1 cellular context compared by ENCODE assay signal in the genomic region with DNA sequence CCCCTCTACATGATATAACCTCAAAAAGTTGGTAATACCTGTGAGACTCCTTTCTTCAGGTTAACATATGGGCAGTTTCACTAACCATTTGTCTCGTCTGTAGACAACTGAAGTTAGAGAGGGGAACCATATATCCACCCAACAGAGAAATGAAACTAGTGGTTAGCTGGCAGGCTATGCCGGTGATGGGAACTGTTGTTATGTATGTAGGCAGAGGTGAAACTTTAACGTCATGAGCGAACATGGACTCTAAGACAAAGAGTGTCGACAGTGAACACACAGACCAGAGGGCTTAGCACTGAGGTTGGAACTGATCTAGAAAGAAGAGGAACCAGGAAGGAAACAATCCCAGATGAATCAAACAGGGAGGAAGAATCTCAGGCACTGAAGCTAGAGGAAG.
TF ChIP-seq lines count a peak whose summit lies in the region.

No MANE protein-coding gene starts in this region.

TF ChIP-seq in GM12878, 131 proteins besides CTCF, POLR2A, EP300 and RAD21 (continued from another document and continues in another):
- TF ChIP-seq KDM1A (IDR thresholded peaks at IDR 0.05; ENCODE audit: borderline replicate concordance) (no peak), NFIC (IDR thresholded peaks at IDR 0.05; ENCODE audit: low read depth, low read length) (peak; percentile 93), FOXM1 (IDR thresholded peaks at IDR 0.05; ENCODE audit: low read depth, low read length) (peak; percentile 69; the same call in 1 of the 2 replicates), BCL11A (IDR thresholded peaks at IDR 0.05; ENCODE audit: low read depth, low read length) (peak; percentile 69), BACH1 (IDR thresholded peaks at IDR 0.05; ENCODE audit: borderline replicate concordance) (peak; percentile 37; the same call in 1 of the 2 replicates), SP1 (IDR thresholded peaks at IDR 0.05; ENCODE audit: low read depth, low read length) (peak; percentile 21), SRF (IDR thresholded peaks at IDR 0.05; ENCODE audit: low read depth in 2 of 2, low read length in 2 of 2) (no peak), CHD4 (IDR thresholded peaks at IDR 0.05) (no peak), ZNF207 (IDR thresholded peaks at IDR 0.05; ENCODE audit: borderline replicate concordance) (no peak), NFXL1 (IDR thresholded peaks at IDR 0.05; ENCODE audit: borderline replicate concordance) (no peak), RBBP5 (conservative IDR thresholded peaks at IDR 0.05) (no peak), TARDBP (IDR thresholded peaks at IDR 0.05; ENCODE audit: borderline replicate concordance) (no peak), KLF5 (IDR thresholded peaks at IDR 0.05; ENCODE audit: partially characterized antibody) (no peak), GABPA (IDR thresholded peaks at IDR 0.05; ENCODE audit: low read depth) (no peak), RAD51 (IDR thresholded peaks at IDR 0.05) (no peak), RFX5 (IDR thresholded peaks at IDR 0.05; ENCODE audit: low read depth, low read length) (no peak), HDGF (IDR thresholded peaks at IDR 0.05) (no peak), POU2F2 (IDR thresholded peaks at IDR 0.05; ENCODE audit: borderline replicate concordance, low read depth, low read length) (peak; percentile 67; the same call in 1 of the 3 replicates), ETV6 (conservative IDR thresholded peaks at IDR 0.05 in 1 of 2, IDR thresholded peaks at IDR 0.05 in 1 of 2; ENCODE audit: borderline replicate concordance in 1 of 2, low read depth in 1 of 2) (peak in 1 of 2 experiments; percentile 94; a peak in 2 of 4 replicates), STAT1 (conservative IDR thresholded peaks at IDR 0.05) (no peak), WRNIP1 (IDR thresholded peaks at IDR 0.05; ENCODE audit: borderline replicate concordance, low read depth, low read length) (no peak), IKZF2 (IDR thresholded peaks at IDR 0.05) (peak; percentile 94 to 95), HDAC6 (IDR thresholded peaks at IDR 0.05; ENCODE audit: unreplicated experiment) (no peak), STAT3 (IDR thresholded peaks at IDR 0.05; ENCODE audit: low read depth, low read length) (no peak), BMI1 (IDR thresholded peaks at IDR 0.05; ENCODE audit: borderline replicate concordance) (peak; percentile 56), POLR2AphosphoS2 (IDR thresholded peaks at IDR 0.05; ENCODE audit: low read depth, low read length) (no peak), MEF2A (IDR thresholded peaks at IDR 0.05; ENCODE audit: insufficient read depth, low read depth, low read length) (0 out of 2 replicates have a peak, but pooled peaks have one; percentile 54), CREB1 (IDR thresholded peaks at IDR 0.05; ENCODE audit: low read depth) (peak; percentile 91)
- TF ChIP-seq, protein P1, sequence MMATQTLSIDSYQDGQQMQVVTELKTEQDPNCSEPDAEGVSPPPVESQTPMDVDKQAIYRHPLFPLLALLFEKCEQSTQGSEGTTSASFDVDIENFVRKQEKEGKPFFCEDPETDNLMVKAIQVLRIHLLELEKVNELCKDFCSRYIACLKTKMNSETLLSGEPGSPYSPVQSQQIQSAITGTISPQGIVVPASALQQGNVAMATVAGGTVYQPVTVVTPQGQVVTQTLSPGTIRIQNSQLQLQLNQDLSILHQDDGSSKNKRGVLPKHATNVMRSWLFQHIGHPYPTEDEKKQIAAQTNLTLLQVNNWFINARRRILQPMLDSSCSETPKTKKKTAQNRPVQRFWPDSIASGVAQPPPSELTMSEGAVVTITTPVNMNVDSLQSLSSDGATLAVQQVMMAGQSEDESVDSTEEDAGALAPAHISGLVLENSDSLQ (IDR thresholded peaks at IDR 0.05): peak; percentile 66
- TF ChIP-seq, protein P2, sequence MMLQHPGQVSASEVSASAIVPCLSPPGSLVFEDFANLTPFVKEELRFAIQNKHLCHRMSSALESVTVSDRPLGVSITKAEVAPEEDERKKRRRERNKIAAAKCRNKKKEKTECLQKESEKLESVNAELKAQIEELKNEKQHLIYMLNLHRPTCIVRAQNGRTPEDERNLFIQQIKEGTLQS (IDR thresholded peaks at IDR 0.05; ENCODE audit: borderline replicate concordance, extremely low read depth, low read depth, low read length): no peak
- TF ChIP-seq, protein P3, sequence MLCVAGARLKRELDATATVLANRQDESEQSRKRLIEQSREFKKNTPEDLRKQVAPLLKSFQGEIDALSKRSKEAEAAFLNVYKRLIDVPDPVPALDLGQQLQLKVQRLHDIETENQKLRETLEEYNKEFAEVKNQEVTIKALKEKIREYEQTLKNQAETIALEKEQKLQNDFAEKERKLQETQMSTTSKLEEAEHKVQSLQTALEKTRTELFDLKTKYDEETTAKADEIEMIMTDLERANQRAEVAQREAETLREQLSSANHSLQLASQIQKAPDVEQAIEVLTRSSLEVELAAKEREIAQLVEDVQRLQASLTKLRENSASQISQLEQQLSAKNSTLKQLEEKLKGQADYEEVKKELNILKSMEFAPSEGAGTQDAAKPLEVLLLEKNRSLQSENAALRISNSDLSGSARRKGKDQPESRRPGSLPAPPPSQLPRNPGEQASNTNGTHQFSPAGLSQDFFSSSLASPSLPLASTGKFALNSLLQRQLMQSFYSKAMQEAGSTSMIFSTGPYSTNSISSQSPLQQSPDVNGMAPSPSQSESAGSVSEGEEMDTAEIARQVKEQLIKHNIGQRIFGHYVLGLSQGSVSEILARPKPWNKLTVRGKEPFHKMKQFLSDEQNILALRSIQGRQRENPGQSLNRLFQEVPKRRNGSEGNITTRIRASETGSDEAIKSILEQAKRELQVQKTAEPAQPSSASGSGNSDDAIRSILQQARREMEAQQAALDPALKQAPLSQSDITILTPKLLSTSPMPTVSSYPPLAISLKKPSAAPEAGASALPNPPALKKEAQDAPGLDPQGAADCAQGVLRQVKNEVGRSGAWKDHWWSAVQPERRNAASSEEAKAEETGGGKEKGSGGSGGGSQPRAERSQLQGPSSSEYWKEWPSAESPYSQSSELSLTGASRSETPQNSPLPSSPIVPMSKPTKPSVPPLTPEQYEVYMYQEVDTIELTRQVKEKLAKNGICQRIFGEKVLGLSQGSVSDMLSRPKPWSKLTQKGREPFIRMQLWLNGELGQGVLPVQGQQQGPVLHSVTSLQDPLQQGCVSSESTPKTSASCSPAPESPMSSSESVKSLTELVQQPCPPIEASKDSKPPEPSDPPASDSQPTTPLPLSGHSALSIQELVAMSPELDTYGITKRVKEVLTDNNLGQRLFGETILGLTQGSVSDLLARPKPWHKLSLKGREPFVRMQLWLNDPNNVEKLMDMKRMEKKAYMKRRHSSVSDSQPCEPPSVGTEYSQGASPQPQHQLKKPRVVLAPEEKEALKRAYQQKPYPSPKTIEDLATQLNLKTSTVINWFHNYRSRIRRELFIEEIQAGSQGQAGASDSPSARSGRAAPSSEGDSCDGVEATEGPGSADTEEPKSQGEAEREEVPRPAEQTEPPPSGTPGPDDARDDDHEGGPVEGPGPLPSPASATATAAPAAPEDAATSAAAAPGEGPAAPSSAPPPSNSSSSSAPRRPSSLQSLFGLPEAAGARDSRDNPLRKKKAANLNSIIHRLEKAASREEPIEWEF (IDR thresholded peaks at IDR 0.05; ENCODE audit: insufficient replicate concordance, low read depth, low read length): no peak
- TF ChIP-seq, protein P4, sequence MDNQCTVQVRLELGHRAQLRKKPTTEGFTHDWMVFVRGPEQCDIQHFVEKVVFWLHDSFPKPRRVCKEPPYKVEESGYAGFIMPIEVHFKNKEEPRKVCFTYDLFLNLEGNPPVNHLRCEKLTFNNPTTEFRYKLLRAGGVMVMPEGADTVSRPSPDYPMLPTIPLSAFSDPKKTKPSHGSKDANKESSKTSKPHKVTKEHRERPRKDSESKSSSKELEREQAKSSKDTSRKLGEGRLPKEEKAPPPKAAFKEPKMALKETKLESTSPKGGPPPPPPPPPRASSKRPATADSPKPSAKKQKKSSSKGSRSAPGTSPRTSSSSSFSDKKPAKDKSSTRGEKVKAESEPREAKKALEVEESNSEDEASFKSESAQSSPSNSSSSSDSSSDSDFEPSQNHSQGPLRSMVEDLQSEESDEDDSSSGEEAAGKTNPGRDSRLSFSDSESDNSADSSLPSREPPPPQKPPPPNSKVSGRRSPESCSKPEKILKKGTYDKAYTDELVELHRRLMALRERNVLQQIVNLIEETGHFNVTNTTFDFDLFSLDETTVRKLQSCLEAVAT (IDR thresholded peaks at IDR 0.05): no peak; the same call in none of the 2 replicates
- TF ChIP-seq, protein P5, sequence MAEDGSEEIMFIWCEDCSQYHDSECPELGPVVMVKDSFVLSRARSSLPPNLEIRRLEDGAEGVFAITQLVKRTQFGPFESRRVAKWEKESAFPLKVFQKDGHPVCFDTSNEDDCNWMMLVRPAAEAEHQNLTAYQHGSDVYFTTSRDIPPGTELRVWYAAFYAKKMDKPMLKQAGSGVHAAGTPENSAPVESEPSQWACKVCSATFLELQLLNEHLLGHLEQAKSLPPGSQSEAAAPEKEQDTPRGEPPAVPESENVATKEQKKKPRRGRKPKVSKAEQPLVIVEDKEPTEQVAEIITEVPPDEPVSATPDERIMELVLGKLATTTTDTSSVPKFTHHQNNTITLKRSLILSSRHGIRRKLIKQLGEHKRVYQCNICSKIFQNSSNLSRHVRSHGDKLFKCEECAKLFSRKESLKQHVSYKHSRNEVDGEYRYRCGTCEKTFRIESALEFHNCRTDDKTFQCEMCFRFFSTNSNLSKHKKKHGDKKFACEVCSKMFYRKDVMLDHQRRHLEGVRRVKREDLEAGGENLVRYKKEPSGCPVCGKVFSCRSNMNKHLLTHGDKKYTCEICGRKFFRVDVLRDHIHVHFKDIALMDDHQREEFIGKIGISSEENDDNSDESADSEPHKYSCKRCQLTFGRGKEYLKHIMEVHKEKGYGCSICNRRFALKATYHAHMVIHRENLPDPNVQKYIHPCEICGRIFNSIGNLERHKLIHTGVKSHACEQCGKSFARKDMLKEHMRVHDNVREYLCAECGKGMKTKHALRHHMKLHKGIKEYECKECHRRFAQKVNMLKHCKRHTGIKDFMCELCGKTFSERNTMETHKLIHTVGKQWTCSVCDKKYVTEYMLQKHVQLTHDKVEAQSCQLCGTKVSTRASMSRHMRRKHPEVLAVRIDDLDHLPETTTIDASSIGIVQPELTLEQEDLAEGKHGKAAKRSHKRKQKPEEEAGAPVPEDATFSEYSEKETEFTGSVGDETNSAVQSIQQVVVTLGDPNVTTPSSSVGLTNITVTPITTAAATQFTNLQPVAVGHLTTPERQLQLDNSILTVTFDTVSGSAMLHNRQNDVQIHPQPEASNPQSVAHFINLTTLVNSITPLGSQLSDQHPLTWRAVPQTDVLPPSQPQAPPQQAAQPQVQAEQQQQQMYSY (CRISPR knock-in tag; IDR thresholded peaks at IDR 0.05): no peak
- TF ChIP-seq, protein P6, sequence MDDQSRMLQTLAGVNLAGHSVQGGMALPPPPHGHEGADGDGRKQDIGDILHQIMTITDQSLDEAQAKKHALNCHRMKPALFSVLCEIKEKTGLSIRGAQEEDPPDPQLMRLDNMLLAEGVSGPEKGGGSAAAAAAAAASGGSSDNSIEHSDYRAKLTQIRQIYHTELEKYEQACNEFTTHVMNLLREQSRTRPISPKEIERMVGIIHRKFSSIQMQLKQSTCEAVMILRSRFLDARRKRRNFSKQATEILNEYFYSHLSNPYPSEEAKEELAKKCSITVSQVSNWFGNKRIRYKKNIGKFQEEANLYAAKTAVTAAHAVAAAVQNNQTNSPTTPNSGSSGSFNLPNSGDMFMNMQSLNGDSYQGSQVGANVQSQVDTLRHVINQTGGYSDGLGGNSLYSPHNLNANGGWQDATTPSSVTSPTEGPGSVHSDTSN (IDR thresholded peaks at IDR 0.05; ENCODE audit: insufficient replicate concordance, low read depth, low read length): peak; percentile 17
- TF ChIP-seq, protein P7, sequence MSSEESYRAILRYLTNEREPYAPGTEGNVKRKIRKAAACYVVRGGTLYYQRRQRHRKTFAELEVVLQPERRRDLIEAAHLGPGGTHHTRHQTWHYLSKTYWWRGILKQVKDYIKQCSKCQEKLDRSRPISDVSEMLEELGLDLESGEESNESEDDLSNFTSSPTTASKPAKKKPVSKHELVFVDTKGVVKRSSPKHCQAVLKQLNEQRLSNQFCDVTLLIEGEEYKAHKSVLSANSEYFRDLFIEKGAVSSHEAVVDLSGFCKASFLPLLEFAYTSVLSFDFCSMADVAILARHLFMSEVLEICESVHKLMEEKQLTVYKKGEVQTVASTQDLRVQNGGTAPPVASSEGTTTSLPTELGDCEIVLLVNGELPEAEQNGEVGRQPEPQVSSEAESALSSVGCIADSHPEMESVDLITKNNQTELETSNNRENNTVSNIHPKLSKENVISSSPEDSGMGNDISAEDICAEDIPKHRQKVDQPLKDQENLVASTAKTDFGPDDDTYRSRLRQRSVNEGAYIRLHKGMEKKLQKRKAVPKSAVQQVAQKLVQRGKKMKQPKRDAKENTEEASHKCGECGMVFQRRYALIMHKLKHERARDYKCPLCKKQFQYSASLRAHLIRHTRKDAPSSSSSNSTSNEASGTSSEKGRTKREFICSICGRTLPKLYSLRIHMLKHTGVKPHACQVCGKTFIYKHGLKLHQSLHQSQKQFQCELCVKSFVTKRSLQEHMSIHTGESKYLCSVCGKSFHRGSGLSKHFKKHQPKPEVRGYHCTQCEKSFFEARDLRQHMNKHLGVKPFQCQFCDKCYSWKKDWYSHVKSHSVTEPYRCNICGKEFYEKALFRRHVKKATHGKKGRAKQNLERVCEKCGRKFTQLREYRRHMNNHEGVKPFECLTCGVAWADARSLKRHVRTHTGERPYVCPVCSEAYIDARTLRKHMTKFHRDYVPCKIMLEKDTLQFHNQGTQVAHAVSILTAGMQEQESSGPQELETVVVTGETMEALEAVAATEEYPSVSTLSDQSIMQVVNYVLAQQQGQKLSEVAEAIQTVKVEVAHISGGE (CRISPR knock-in tag; IDR thresholded peaks at IDR 0.05): no peak
- TF ChIP-seq, protein P8, sequence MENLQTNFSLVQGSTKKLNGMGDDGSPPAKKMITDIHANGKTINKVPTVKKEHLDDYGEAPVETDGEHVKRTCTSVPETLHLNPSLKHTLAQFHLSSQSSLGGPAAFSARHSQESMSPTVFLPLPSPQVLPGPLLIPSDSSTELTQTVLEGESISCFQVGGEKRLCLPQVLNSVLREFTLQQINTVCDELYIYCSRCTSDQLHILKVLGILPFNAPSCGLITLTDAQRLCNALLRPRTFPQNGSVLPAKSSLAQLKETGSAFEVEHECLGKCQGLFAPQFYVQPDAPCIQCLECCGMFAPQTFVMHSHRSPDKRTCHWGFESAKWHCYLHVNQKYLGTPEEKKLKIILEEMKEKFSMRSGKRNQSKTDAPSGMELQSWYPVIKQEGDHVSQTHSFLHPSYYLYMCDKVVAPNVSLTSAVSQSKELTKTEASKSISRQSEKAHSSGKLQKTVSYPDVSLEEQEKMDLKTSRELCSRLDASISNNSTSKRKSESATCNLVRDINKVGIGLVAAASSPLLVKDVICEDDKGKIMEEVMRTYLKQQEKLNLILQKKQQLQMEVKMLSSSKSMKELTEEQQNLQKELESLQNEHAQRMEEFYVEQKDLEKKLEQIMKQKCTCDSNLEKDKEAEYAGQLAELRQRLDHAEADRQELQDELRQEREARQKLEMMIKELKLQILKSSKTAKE (IDR thresholded peaks at IDR 0.05; ENCODE audit: low read depth, poor library complexity, severe bottlenecking): peak; percentile 88
- TF ChIP-seq, protein P9, sequence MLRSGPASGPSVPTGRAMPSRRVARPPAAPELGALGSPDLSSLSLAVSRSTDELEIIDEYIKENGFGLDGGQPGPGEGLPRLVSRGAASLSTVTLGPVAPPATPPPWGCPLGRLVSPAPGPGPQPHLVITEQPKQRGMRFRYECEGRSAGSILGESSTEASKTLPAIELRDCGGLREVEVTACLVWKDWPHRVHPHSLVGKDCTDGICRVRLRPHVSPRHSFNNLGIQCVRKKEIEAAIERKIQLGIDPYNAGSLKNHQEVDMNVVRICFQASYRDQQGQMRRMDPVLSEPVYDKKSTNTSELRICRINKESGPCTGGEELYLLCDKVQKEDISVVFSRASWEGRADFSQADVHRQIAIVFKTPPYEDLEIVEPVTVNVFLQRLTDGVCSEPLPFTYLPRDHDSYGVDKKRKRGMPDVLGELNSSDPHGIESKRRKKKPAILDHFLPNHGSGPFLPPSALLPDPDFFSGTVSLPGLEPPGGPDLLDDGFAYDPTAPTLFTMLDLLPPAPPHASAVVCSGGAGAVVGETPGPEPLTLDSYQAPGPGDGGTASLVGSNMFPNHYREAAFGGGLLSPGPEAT (IDR thresholded peaks at IDR 0.05; ENCODE audit: low read depth): peak; percentile 75; the same call in 1 of the 2 replicates
